Comparison of ENCODE assay signal across 20 cellular contexts in the genomic region with DNA sequence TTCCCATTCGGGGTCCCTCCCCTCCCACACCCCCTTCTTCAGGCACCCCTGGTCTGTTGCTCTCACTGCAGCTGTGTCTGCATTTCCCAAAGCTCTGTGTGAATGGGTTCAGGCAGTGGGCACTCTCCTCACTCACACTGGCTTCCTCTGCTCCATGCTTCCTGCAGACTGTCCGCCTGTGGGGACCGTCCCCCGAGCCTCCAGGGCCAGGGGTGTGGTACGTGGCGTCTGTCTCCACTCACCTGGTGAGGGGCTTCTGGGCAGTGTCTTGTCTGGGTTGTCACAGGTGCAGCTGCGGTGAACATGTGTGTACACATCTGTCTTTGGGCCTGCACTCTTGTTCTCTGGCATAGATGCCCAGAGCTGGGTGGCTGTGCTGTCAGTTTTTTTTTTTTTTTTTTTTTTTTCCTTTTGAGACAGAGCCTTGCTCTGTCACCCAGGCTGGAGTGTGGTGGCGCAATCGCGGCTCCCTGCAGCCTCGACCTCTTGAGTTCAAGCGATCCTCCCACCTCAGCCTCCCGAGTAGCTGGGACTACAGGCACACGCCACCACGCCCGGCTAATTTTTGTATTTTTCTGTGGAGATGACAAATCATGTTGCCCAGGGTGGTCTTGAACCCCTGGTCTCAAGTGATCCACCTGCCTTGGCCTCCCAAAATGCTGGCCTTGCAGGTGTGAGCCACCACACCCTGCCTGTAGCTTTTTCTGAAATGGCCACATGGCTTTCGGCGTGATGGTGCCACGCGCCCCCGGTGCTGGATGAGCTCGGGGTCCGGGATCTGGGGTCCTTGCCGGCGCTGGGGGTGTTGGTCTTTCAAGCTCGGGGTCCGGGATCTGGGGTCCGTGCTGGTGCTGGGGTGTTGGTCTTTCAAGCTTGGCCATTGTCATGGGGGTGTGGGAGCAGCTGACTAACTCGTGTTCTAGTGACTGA. TPM values are rescaled to one million over a fixed set of nuclear protein-coding genes. Genes with fewer than 3 reads are reported as not detected.
DNase-seq lines count a peak whose midpoint lies in the region; ATAC-seq, FAIRE-seq and TF ChIP-seq lines count a peak whose summit lies in the region.
"Had no signal": no experiment of that assay in that cellular context is flagged by ENCODE, and none has a peak within 500 bp of the region (broad histone marks: within the 10 kb centered on the region; RNA-seq: fewer than 3 reads in every experiment).

No MANE protein-coding gene starts in this region.

- no peak overlapping the region for H3K4me3 Mint-ChIP-seq in progenitor cell of endocrine pancreas (ENCODE audit: low read depth)
- H3K4me3 Mint-ChIP-seq: CD14-positive monocyte; CD8-positive, alpha-beta memory T cell had no signal

- H2BK15ac ChIP-seq in H1 (ENCODE audit: low read length): no peak overlapping the region

- no peak for TF ChIP-seq EP300 in H1 (IDR thresholded peaks at IDR 0.05; ENCODE audit: borderline replicate concordance in 1 of 2, low read depth in 2 of 2, low read length in 2 of 2)

- ATAC-seq in Right ventricle myocardium superior (ENCODE audit: poor library complexity) (no peak), DND-41 (ENCODE audit: insufficient read depth, low read depth) (no peak), lower lobe of right lung (no peak)
- ATAC-seq: GM12878 had no signal

- no peak overlapping the region for H2BK20ac ChIP-seq in H1 (ENCODE audit: low read length)

- CTCF ChIA-PET in H1 (lab: Charles Lee; ENCODE audit: partially characterized antibody): interaction anchor here (0.8 to 2.1 kb wide), 12 partner anchors 16 to 116 kb away, joined by 3 to 6 read pairs (median 3); no protein-coding TSS in a partner anchor

- H3K9me3 Mint-ChIP-seq in progenitor cell of endocrine pancreas (ENCODE audit: low read depth): no peaks in the 10 kb centered on the region
- H3K9me3 Mint-ChIP-seq: CD8-positive, alpha-beta memory T cell had no signal

- no peak overlapping the region for H3K18ac ChIP-seq in H1 (ENCODE audit: extremely low read depth, low read length)

- H3K27ac Mint-ChIP-seq in progenitor cell of endocrine pancreas: no peak overlapping the region

- peaks cover 14% of the 10 kb centered on the region for H4K20me1 ChIP-seq in DND-41 (ENCODE audit: insufficient read depth, low read length)
- peaks cover 0 to 13% of the 10 kb centered on the region in 2 experiments for H4K20me1 ChIP-seq in H1 (replicated peaks in 1 of 2; ENCODE audit: control insufficient read depth in 1 of 2, insufficient read depth in 2 of 2, low read length in 2 of 2)

- H3K36me3 ChIP-seq in DND-41 (ENCODE audit: insufficient read depth, low read length) (peaks cover 81% of the 10 kb centered on the region), H1 (ENCODE audit: control insufficient read depth in 2 of 4, insufficient read depth in 4 of 4, low read length in 3 of 4) (peaks cover 0 to 10% (median under 1%) of the 10 kb centered on the region in 4 experiments; a peak in 2 of 8 replicates), lower lobe of right lung (peaks cover 14% of the 10 kb centered on the region)
- H3K36me3 ChIP-seq: BE2C had no signal

- H3K27me3 ChIP-seq in DND-41 (ENCODE audit: insufficient read depth, low read length, poor library complexity) (no peaks in the 10 kb centered on the region), H1 (replicated peaks in 1 of 4; ENCODE audit: control insufficient read depth in 3 of 4, extremely low read depth in 1 of 4, insufficient read depth in 3 of 4, low read length in 3 of 4) (no peaks in the 10 kb centered on the region), lower lobe of right lung (ENCODE audit: low read depth) (no peaks in the 10 kb centered on the region)
- H3K27me3 ChIP-seq: BE2C had no signal

- H4K91ac ChIP-seq in H1 (replicated peaks; ENCODE audit: insufficient read length, low read length): peak overlapping the region; percentile 27

- no peak overlapping the region for H4K5ac ChIP-seq in H1 (ENCODE audit: insufficient read length, low read depth, low read length)

- no peak overlapping the region for H2AK5ac ChIP-seq in H1 (ENCODE audit: low read depth, low read length)

- TF ChIP-seq CTCF in DND-41 (IDR thresholded peaks at IDR 0.05; ENCODE audit: borderline replicate concordance, extremely low read depth, low read length, poor library complexity, severe bottlenecking) (no peak), H1 (IDR thresholded peaks at IDR 0.05; ENCODE audit: control extremely low read depth in 1 of 3, insufficient read depth in 1 of 3, low read depth in 1 of 3, low read length in 3 of 3) (no peak), lower lobe of right lung (IDR thresholded peaks at IDR 0.05) (no peak), progenitor cell of endocrine pancreas (IDR thresholded peaks at IDR 0.05; ENCODE audit: unreplicated experiment) (no peak)

- no peaks in the 10 kb centered on the region for H3K9me3 ChIP-seq in DND-41 (ENCODE audit: insufficient read depth, low read length, severe bottlenecking)
- no peaks in the 10 kb centered on the region; a peak in 1 of 4 replicates for H3K9me3 ChIP-seq in H1 (ENCODE audit: insufficient read depth in 2 of 2, low read depth in 1 of 2, low read length in 1 of 2)
- H3K9me3 ChIP-seq in lower lobe of right lung: no peaks in the 10 kb centered on the region
- H3K9me3 ChIP-seq: BE2C, Caco-2 had no signal

- H4K8ac ChIP-seq in H1 (ENCODE audit: extremely low read depth, insufficient read depth, low read length): no peak overlapping the region; the same call in 1 of the 2 replicates

- H2AFZ ChIP-seq in DND-41 (ENCODE audit: low read depth, low read length) (no peak overlapping the region), H1 (ENCODE audit: low read length) (no peak overlapping the region)
- H2AFZ ChIP-seq: GM23248 had no signal

- no peak overlapping the region for H3K14ac ChIP-seq in H1 (ENCODE audit: insufficient read length)

- H3K23ac ChIP-seq in H1 (ENCODE audit: insufficient read length): no peak overlapping the region

- FAIRE-seq in H1 (lab: Jason Lieb, UNC): no peak
- FAIRE-seq: A204.1, GM12878, GM18507 had no signal

- TF ChIP-seq RAD21 in H1 (IDR thresholded peaks at IDR 0.05 in 1 of 2, conservative IDR thresholded peaks at IDR 0.05 in 1 of 2; ENCODE audit: low read depth in 2 of 2, low read length in 2 of 2): no peak

- intact Hi-C loops in Right ventricle myocardium superior (cut with DNase I): no loop called here
- intact Hi-C loops in cardiac septum (cut with DNase I): no loop called here
- intact Hi-C loops in lower lobe of right lung (cut with DNase I): no loop called here

- H3K36me3 Mint-ChIP-seq in progenitor cell of endocrine pancreas (ENCODE audit: insufficient read depth): peaks cover 25% of the 10 kb centered on the region

- H3K9ac ChIP-seq in DND-41 (ENCODE audit: low read depth, low read length): no peak overlapping the region
- H3K9ac ChIP-seq in H1 (replicated peaks in 1 of 4; ENCODE audit: extremely low read depth in 1 of 4, low read depth in 3 of 4, low read length in 3 of 4): no peak overlapping the region
- H3K9ac ChIP-seq: GM23248 had no signal

- POLR2A ChIA-PET in H1 (lab: Charles Lee; ENCODE audit: partially characterized antibody): no interaction called here

- whole genome bisulfite sequencing in H1 (ENCODE audit: extremely low coverage in 1 of 2, insufficient coverage in 1 of 2, insufficient read length in 1 of 2, insufficient replicate concordance in 2 of 2, low coverage in 1 of 2, low lambda C conversion rate in 2 of 2, missing lambda C conversion rate in 1 of 2), 2 experiments: 88% methylated on average over 25 of the region's 29 CpGs; no CpG with 5 or more reads in 1 of the 2 experiments

- TF ChIP-seq POLR2A in H1 (IDR thresholded peaks at IDR 0.05; ENCODE audit: control extremely low read depth in 1 of 2, low read depth in 2 of 2, low read length in 2 of 2): no peak

- H3K4me1 Mint-ChIP-seq in progenitor cell of endocrine pancreas (ENCODE audit: low read depth): peaks cover 17% of the 10 kb centered on the region

- no peaks in the 10 kb centered on the region for H3K23me2 ChIP-seq in H1 (ENCODE audit: low read depth, low read length)

- H3K79me2 ChIP-seq in DND-41 (ENCODE audit: insufficient read depth, low read length): peaks cover 98% of the 10 kb centered on the region
- H3K79me2 ChIP-seq in H1 (ENCODE audit: control insufficient read depth in 1 of 2, insufficient read depth in 2 of 2, low read length in 2 of 2): peaks cover 0 to 11% of the 10 kb centered on the region in 2 experiments; a peak in 1 of 4 replicates

- H3K4me2 ChIP-seq in DND-41 (ENCODE audit: insufficient read depth, low read length): no peak overlapping the region
- H3K4me2 ChIP-seq in H1 (ENCODE audit: insufficient read depth in 1 of 2, low read depth in 2 of 2, low read length in 2 of 2): no peak overlapping the region

- no peak overlapping the region; the same call in 1 of the 2 replicates for H2BK5ac ChIP-seq in H1 (ENCODE audit: low read depth, low read length)

- no peak overlapping the region for H2BK120ac ChIP-seq in H1 (replicated peaks; ENCODE audit: low read depth, low read length)

- H3K4me1 ChIP-seq in DND-41 (ENCODE audit: insufficient read depth, low read length) (peaks cover 78% of the 10 kb centered on the region), H1 (replicated peaks in 1 of 4; ENCODE audit: control insufficient read depth in 3 of 4, insufficient read depth in 4 of 4, low read length in 3 of 4) (no peaks in the 10 kb centered on the region; a peak in 1 of 7 replicates), lower lobe of right lung (peaks cover 33% of the 10 kb centered on the region)
- H3K4me1 ChIP-seq: BE2C, Caco-2 had no signal

- H3K4ac ChIP-seq in H1 (replicated peaks; ENCODE audit: insufficient read length, low read depth, low read length): no peak overlapping the region

- H2BK12ac ChIP-seq in H1 (ENCODE audit: low read depth, low read length): no peak overlapping the region

- H3K4me3 ChIP-seq in DND-41 (ENCODE audit: low read depth in 1 of 2, low read length in 2 of 2) (no peak overlapping the region), H1 (ENCODE audit: extremely low read depth in 1 of 4, insufficient read depth in 2 of 4, low read depth in 3 of 4, low read length in 4 of 4) (no peak overlapping the region), lower lobe of right lung (no peak overlapping the region)
- H3K4me3 ChIP-seq: GM12878, GM23248 had no signal

- peaks cover 4% of the 10 kb centered on the region; the same call in 1 of the 2 replicates for H3K79me1 ChIP-seq in H1 (ENCODE audit: low read depth, low read length)

- no peak overlapping the region for H3K56ac ChIP-seq in H1 (replicated peaks; ENCODE audit: insufficient read length, low read depth, low read length)

- H3K27ac ChIP-seq in DND-41 (ENCODE audit: low read length): peak overlapping the region; percentile 60; the same call in 1 of the 2 replicates
- H3K27ac ChIP-seq in H1 (ENCODE audit: low read depth, low read length): no peak overlapping the region
- H3K27ac ChIP-seq in lower lobe of right lung: no peak overlapping the region
- H3K27ac ChIP-seq: GM23248 had no signal

- DNase-seq in Right ventricle myocardium superior: peak; percentile 37
- no peak for DNase-seq in cardiac septum (ENCODE audit: low spot score)
- no peak for DNase-seq in DND-41
- DNase-seq in H1 (ENCODE audit: low read depth in 1 of 2, low spot score in 2 of 2): no peak
- DNase-seq in lower lobe of right lung: peak; percentile 16
- DNase-seq in NCI-H2107 (lab: John Stamatoyannopoulos, UW): no peak
- DNase-seq in EL: no peak
- DNase-seq in progenitor cell of endocrine pancreas (ENCODE audit: low spot score, unreplicated experiment): no peak
- DNase-seq: BE2C; Caco-2; CD8-positive, alpha-beta memory T cell; GM23248; H7; IMR-90 had no signal

- no peaks in the 10 kb centered on the region for H3K27me3 Mint-ChIP-seq in progenitor cell of endocrine pancreas
- H3K27me3 Mint-ChIP-seq: CD8-positive, alpha-beta memory T cell had no signal

RNA-seq across cellular contexts. Expression of a gene that starts 56.5 kb away (rescaled TPM):
- 0.13 TPM for total RNA-seq in Right ventricle myocardium superior
- not detected for total RNA-seq in cardiac septum
- total RNA-seq in H1 (2021; fragmentation: NEBNext Ultra II Directional; extraction: Animal tissue kit (Norgen Biotek cat#: 25700)): not detected in 2 replicates
- 0.02 TPM in 1 of 2 replicates, not detected in the other for polyA plus RNA-seq in H1 (2011; rRNA removed)
- polyA plus RNA-seq in H1 (2011; cell fraction: cytosol; rRNA removed): not detected
- not detected for polyA plus RNA-seq in H1 (2011; cell fraction: nucleus; rRNA removed)
- polyA plus RNA-seq in H1 (2012, experiment 1 of 2): 0.12 to 0.14 TPM in 2 of 4 replicates, not detected in the others
- polyA plus RNA-seq in H1 (2012, experiment 2 of 2): 0.04 TPM
- polyA plus RNA-seq in H1 (2013, experiment 1 of 2): 0.02 TPM
- polyA plus RNA-seq in H1 (2013, experiment 2 of 2): 0.02 TPM
- polyA minus RNA-seq in H1 (2011; rRNA and poly(A)+ RNA removed): not detected in 2 replicates
- not detected for polyA minus RNA-seq in H1 (2011; cell fraction: cytosol; rRNA and poly(A)+ RNA removed)
- polyA minus RNA-seq in H1 (2011; cell fraction: nucleus; rRNA and poly(A)+ RNA removed): not detected
- 4.7 TPM for total RNA-seq in lower lobe of right lung
- total RNA-seq in progenitor cell of endocrine pancreas: 0.07 and 0.11 TPM in 2 replicates
- total RNA-seq: CD8-positive, alpha-beta memory T cell; Daoy; G401; GM12878; GM23248; H7; IMR-90 had no signal
- polyA plus RNA-seq: CD14-positive monocyte; CD8-positive, alpha-beta memory T cell; IMR-90 had no signal

Comparison
In these comparisons a context has a peak if more than half of its experiments do, and no peak if none do; other contexts are left out.
1. DNase-seq: peak in Right ventricle myocardium superior (single experiment) and lower lobe of right lung (single experiment); none in cardiac septum (single experiment), DND-41 (single experiment), H1 (0 of 2), NCI-H2107 (single experiment), EL (single experiment) and progenitor cell of endocrine pancreas (single experiment).